ENCODE assay signal across 12 cellular contexts in genomic region chr11:126645206-126645605, GRCh38.
"Had no signal": no experiment of that assay in that cellular context is flagged by ENCODE, and none has a peak within 500 bp of the region (broad histone marks: within the 10 kb centered on the region; RNA-seq: fewer than 3 reads in every experiment).

No MANE protein-coding gene starts in this region.

- DNase-seq: activated CD4-positive, alpha-beta T cell treated with anti-CD3 and anti-CD28 coated beads for 1 hour; activated CD4-positive, alpha-beta T cell treated with anti-CD3 and anti-CD28 coated beads, Interleukin-2, amount 50 U/mL, for 48 hours; activated CD8-positive, alpha-beta memory T cell treated with anti-CD3 and anti-CD28 coated beads, Interleukin-2, amount 10 ng/mL, durations not matched to agents 7 days and 5 days; activated effector memory CD4-positive, alpha-beta T cell treated with anti-CD3 and anti-CD28 coated beads, Interleukin-2, amount 50 U/mL, for 16 hours; activated T-cell treated with anti-CD3 and anti-CD28 coated beads, Interleukin-2, amount 50 U/mL, for 4 hours; amygdala; foreskin keratinocyte; head of caudate nucleus; left cardiac atrium; midbrain; naive thymus-derived CD4-positive, alpha-beta T cell; right cardiac atrium had no signal
